Comparison of ENCODE assay signal across 17 cellular contexts in genomic region chr1:91584309-91584708, GRCh38.
"Had no signal": no experiment of that assay in that cellular context is flagged by ENCODE, and none has a peak within 500 bp of the region (broad histone marks: within the 10 kb centered on the region; RNA-seq: fewer than 3 reads in every experiment).

No MANE protein-coding gene starts in this region.

- H3K36me3 Mint-ChIP-seq: memory B cell; natural killer cell treated with Interleukin-12 subunit alpha and Interleukin-12 subunit beta and Interleukin-15 and Interleukin-18, amount 100 ng/mL, for 72 hours; stimulated activated effector memory CD8-positive, alpha-beta T cell treated with anti-CD3 and anti-CD28 coated beads, Interleukin-12 subunit alpha, Interleukin-12 subunit beta, amount 100 ng/mL, for 72 hours had no signal

- DNase-seq: activated CD4-positive, alpha-beta T cell treated with anti-CD3 and anti-CD28 coated beads, Interleukin-2, amount 50 U/mL, for 1 hour; activated CD8-positive, alpha-beta memory T cell treated with anti-CD3 and anti-CD28 coated beads for 24 hours; activated gamma-delta T cell treated with Interleukin-2 at 50 U/mL for 16 hours; amygdala; body of pancreas; central memory CD4-positive, alpha-beta T cell; colonic mucosa; left lung; psoas muscle; stimulated activated CD4-positive, alpha-beta T cell treated with anti-CD3 and anti-CD28 coated beads, Interleukin-12 subunit alpha, Interleukin-12 subunit beta, amount 100 ng/mL, for 4 hours; T1000 had no signal

- H3K4me1 ChIP-seq: body of pancreas, psoas muscle had no signal

- H3K4me3 ChIP-seq: body of pancreas, colonic mucosa, left lung, psoas muscle, thyroid gland had no signal

- H3K36me3 ChIP-seq: colonic mucosa, left lung, thyroid gland had no signal

- H3K9me3 ChIP-seq: body of pancreas, colonic mucosa, left lung, psoas muscle, thyroid gland had no signal

- H3K27me3 ChIP-seq: body of pancreas, colonic mucosa, left lung, thyroid gland had no signal

- H3K4me3 Mint-ChIP-seq: activated naive CD8-positive, alpha-beta T cell; memory B cell; natural killer cell treated with Interleukin-12 subunit alpha and Interleukin-12 subunit beta and Interleukin-15 and Interleukin-18, amount 100 ng/mL, for 72 hours; stimulated activated effector memory CD8-positive, alpha-beta T cell treated with anti-CD3 and anti-CD28 coated beads, Interleukin-12 subunit alpha, Interleukin-12 subunit beta, amount 100 ng/mL, for 72 hours had no signal

- H3K27me3 Mint-ChIP-seq: activated naive CD8-positive, alpha-beta T cell; natural killer cell treated with Interleukin-12 subunit alpha and Interleukin-12 subunit beta and Interleukin-15 and Interleukin-18, amount 100 ng/mL, for 72 hours had no signal

- H3K9me3 Mint-ChIP-seq: memory B cell; stimulated activated effector memory CD8-positive, alpha-beta T cell treated with anti-CD3 and anti-CD28 coated beads, Interleukin-12 subunit alpha, Interleukin-12 subunit beta, amount 100 ng/mL, for 72 hours had no signal

- H3K27ac ChIP-seq: body of pancreas, colonic mucosa, left lung, psoas muscle had no signal

- H3K27ac Mint-ChIP-seq: activated naive CD8-positive, alpha-beta T cell; memory B cell; stimulated activated effector memory CD8-positive, alpha-beta T cell treated with anti-CD3 and anti-CD28 coated beads, Interleukin-12 subunit alpha, Interleukin-12 subunit beta, amount 100 ng/mL, for 72 hours had no signal

- ATAC-seq: activated CD4-positive, CD25-positive, alpha-beta regulatory T cell treated with anti-CD3 and anti-CD28 coated beads, Interleukin-2, amount 50 U/mL, for 24 hours; body of pancreas; natural killer cell treated with Interleukin-12 subunit alpha and Interleukin-12 subunit beta and Interleukin-15 and Interleukin-18, amount 100 ng/mL, for 72 hours; psoas muscle; stimulated activated effector memory CD8-positive, alpha-beta T cell treated with anti-CD3 and anti-CD28 coated beads, Interleukin-12 subunit alpha, Interleukin-12 subunit beta, amount 100 ng/mL, for 72 hours had no signal
